11 cellular contexts compared by ENCODE assay signal in the genomic region with DNA sequence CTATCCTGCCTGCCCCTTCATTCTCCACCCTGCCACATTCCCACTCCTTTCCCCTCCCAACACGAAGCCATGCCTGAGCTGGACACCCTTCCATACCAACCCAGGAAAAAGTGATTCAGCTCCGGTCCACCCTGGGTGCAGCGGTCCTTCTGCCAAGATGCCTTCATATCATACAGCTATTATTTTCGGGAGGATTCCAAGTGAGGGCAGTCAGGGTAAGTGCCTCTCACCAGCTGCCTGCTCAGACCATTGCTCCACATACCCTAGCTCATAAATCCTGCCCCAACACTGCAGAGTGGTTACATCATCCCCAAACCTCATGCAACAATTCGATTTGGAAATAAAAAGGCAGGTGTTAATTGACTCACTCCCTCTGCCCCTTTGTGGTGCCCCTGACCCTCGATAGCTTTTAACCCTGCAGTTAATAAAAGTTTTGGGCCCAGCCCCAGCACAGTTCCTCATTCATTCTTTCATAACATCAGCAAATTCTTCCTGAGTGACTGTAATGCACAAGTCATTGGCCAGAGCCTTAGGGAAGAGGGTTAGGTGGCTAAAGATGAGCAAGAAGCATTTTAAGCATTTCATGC. TPM values are rescaled to one million over a fixed set of nuclear protein-coding genes. Genes with fewer than 3 reads are reported as not detected.
DNase-seq lines count a peak whose midpoint lies in the region; ATAC-seq and TF ChIP-seq lines count a peak whose summit lies in the region.
"Had no signal": no experiment of that assay in that cellular context is flagged by ENCODE, and none has a peak within 500 bp of the region (broad histone marks: within the 10 kb centered on the region; RNA-seq: fewer than 3 reads in every experiment).

No MANE protein-coding gene starts in this region.

- H4K8ac ChIP-seq in neuronal stem cell (ENCODE audit: low read depth, low read length), result no peak overlapping the region

- no peak overlapping the region for H3K4me2 ChIP-seq in neuronal stem cell (ENCODE audit: insufficient read depth, low read length, poor library complexity, severe bottlenecking)

- H2AFZ ChIP-seq in neuronal stem cell (ENCODE audit: low read length), result no peak overlapping the region

- H3K4ac ChIP-seq in neuronal stem cell (ENCODE audit: low read length), result no peak overlapping the region

- peaks cover 0 to 2% of the 10 kb centered on the region in 2 donors for H3K9me3 ChIP-seq in neuronal stem cell (replicated peaks in 1 of 2; ENCODE audit: control insufficient read depth in 2 of 2, insufficient read depth in 1 of 2, low read depth in 1 of 2, low read length in 2 of 2)

- no peak for TF ChIP-seq CTCF in endothelial cell (IDR thresholded peaks at IDR 0.05; ENCODE audit: unreplicated experiment)

- H3K27ac ChIP-seq in neuronal stem cell (replicated peaks; ENCODE audit: low read length), result no peak overlapping the region

- no peaks in the 10 kb centered on the region for H3K79me1 ChIP-seq in neuronal stem cell (ENCODE audit: low read depth, low read length)

- H3K4me3 ChIP-seq in neuronal stem cell (ENCODE audit: low read length in 2 of 2), result peak overlapping the region in 1 of 2 donors; percentile 5

- no peak overlapping the region for H3K23ac ChIP-seq in neuronal stem cell (ENCODE audit: low read depth, low read length, poor library complexity)

- H2BK5ac ChIP-seq in neuronal stem cell (ENCODE audit: low read length), result no peak overlapping the region

- peak; percentile 94 for DNase-seq in EL
- peak; percentile 98 for DNase-seq in NOMO-1 treated with DMSO at 0.1 percent for 48 hours (lab: John Stamatoyannopoulos, UW; ENCODE audit: unreplicated experiment)
- peak; percentile 70 for DNase-seq in dedifferentiated amniotic fluid mesenchymal stem cell (ENCODE audit: extremely low spot score)
- no peak for DNase-seq in neuronal stem cell (ENCODE audit: low spot score)
- no peak for DNase-seq in endothelial cell (ENCODE audit: low spot score)
- DNase-seq in NCI-H1930 (lab: John Stamatoyannopoulos, UW), result no peak
- DNase-seq: amygdala, glutamatergic neuron, NCI-H524 treated with DMSO at 0.1 percent for 48 hours had no signal

- no peaks in the 10 kb centered on the region for H3K4me1 Mint-ChIP-seq in endothelial cell (ENCODE audit: unreplicated experiment)

- ATAC-seq in GM21367 (IDR thresholded peaks at IDR 0.05; ENCODE audit: unreplicated experiment) (no peak), GM19452 (IDR thresholded peaks at IDR 0.05; ENCODE audit: unreplicated experiment) (no peak)

- no peak overlapping the region for H2BK15ac ChIP-seq in neuronal stem cell (ENCODE audit: low read length)

- H3K36me3 ChIP-seq in neuronal stem cell (replicated peaks in 1 of 2; ENCODE audit: control insufficient read depth in 2 of 2, insufficient read depth in 2 of 2, low read length in 2 of 2), result no peaks in the 10 kb centered on the region

- H3K4me1 ChIP-seq in neuronal stem cell (ENCODE audit: control insufficient read depth in 2 of 2, insufficient read depth in 1 of 2, low read depth in 1 of 2, low read length in 2 of 2), result peaks cover 0 to 4% of the 10 kb centered on the region in 2 donors

- H3K36me3 Mint-ChIP-seq in endothelial cell (ENCODE audit: low read depth, unreplicated experiment), result no peaks in the 10 kb centered on the region

- no peak overlapping the region for H3K27ac Mint-ChIP-seq in endothelial cell (ENCODE audit: unreplicated experiment)

- H3K27me3 ChIP-seq in neuronal stem cell (ENCODE audit: control insufficient read depth in 3 of 3, insufficient read depth in 3 of 3, low read depth in 1 of 3, low read length in 3 of 3), result no peaks in the 10 kb centered on the region

- no CpG with 5 or more reads among the region's 6 CpGs for WGBS in neuronal stem cell (ENCODE audit: extremely low coverage in 2 of 2, insufficient read length in 2 of 2, insufficient replicate concordance in 1 of 2), 2 donors

- H3K9ac ChIP-seq in neuronal stem cell (ENCODE audit: low read depth, low read length, poor library complexity), result no peak overlapping the region

- H2AK5ac ChIP-seq in neuronal stem cell (ENCODE audit: low read depth, low read length), result peak overlapping the region; percentile 44

- H3K27me3 Mint-ChIP-seq in endothelial cell (ENCODE audit: unreplicated experiment), result peaks cover 1% of the 10 kb centered on the region

- H2BK120ac ChIP-seq in neuronal stem cell (ENCODE audit: low read depth, low read length), result no peak overlapping the region

- no peak overlapping the region for H3K14ac ChIP-seq in neuronal stem cell (ENCODE audit: low read length)

- H3K18ac ChIP-seq in neuronal stem cell (ENCODE audit: low read length), result no peak overlapping the region

- H2BK12ac ChIP-seq in neuronal stem cell (ENCODE audit: low read length), result no peak overlapping the region

- no peak overlapping the region for H3K4me3 Mint-ChIP-seq in endothelial cell (ENCODE audit: unreplicated experiment)

- no peak overlapping the region for H4K91ac ChIP-seq in neuronal stem cell (ENCODE audit: low read depth, low read length, poor library complexity)

- no peaks in the 10 kb centered on the region for H3K9me3 Mint-ChIP-seq in endothelial cell (ENCODE audit: unreplicated experiment)

RNA-seq across cellular contexts. Expression of a gene that starts 42.6 kb away (rescaled TPM):
- 9.9 TPM for polyA plus RNA-seq in neuronal stem cell (2013, experiment 1 of 2)
- polyA plus RNA-seq in neuronal stem cell (2013, experiment 2 of 2), result 11.2 TPM
- total RNA-seq in endothelial cell (ENCODE audit: unreplicated experiment), result 8.9 TPM

Comparison
In these comparisons a context has a peak if more than half of its experiments do, and no peak if none do; other contexts are left out.
1. DNase-seq: peak in EL (single experiment), NOMO-1 treated with DMSO at 0.1 percent for 48 hours (single experiment) and dedifferentiated amniotic fluid mesenchymal stem cell (single experiment); none in neuronal stem cell (single experiment), endothelial cell (single experiment) and NCI-H1930 (0 of 2).